Comparison of ENCODE assay signal across 1 cellular context in genomic region chr4:2981256-2981804, GRCh38.
TF ChIP-seq lines count a peak whose summit lies in the region.

No MANE protein-coding gene starts in this region.

TF ChIP-seq in K562, 482 proteins besides CTCF, POLR2A, EP300 and RAD21:
- TF ChIP-seq CREB3 (tag; conservative IDR thresholded peaks at IDR 0.05; ENCODE audit: low read depth) (no peak), TRIM24 (IDR thresholded peaks at IDR 0.05) (peak in 1 of 2 experiments; percentile 62; a peak in 2 of 4 replicates), NFE2L1 (tag; IDR thresholded peaks at IDR 0.05; ENCODE audit: borderline replicate concordance, low read depth) (no peak), NR0B1 (IDR thresholded peaks at IDR 0.05; ENCODE audit: partially characterized antibody) (no peak), CBX3 (IDR thresholded peaks at IDR 0.05; ENCODE audit: borderline replicate concordance in 1 of 2, low read length in 2 of 2) (peak in 1 of 2 experiments; percentile 92; a peak in 2 of 3 replicates), KAT7 (CRISPR knock-in tag; IDR thresholded peaks at IDR 0.05; ENCODE audit: borderline replicate concordance) (no peak), ZNF146 (CRISPR knock-in tag; IDR thresholded peaks at IDR 0.05; ENCODE audit: unreplicated experiment) (no peak), ZFP36 (IDR thresholded peaks at IDR 0.05; ENCODE audit: low read depth, low read length, partially characterized antibody) (peak; percentile 20), TRIM28 (IDR thresholded peaks at IDR 0.05) (peak; percentile 95), TBP (optimal IDR thresholded peaks at IDR 0.05; ENCODE audit: low read depth, low read length) (no peak), CBX5 (IDR thresholded peaks at IDR 0.05; ENCODE audit: borderline replicate concordance, low read depth) (0 out of 2 replicates have a peak, but pooled peaks have one; percentile 72), KLF13 (tag; IDR thresholded peaks at IDR 0.05; ENCODE audit: borderline replicate concordance, low read depth) (no peak), ZNF274 (IDR thresholded peaks at IDR 0.05; ENCODE audit: borderline replicate concordance, low read depth, low read length) (no peak), ZNF124 (CRISPR knock-in tag; IDR thresholded peaks at IDR 0.05) (no peak), GTF2A2 (tag; IDR thresholded peaks at IDR 0.05) (no peak)
- TF ChIP-seq, protein P1, sequence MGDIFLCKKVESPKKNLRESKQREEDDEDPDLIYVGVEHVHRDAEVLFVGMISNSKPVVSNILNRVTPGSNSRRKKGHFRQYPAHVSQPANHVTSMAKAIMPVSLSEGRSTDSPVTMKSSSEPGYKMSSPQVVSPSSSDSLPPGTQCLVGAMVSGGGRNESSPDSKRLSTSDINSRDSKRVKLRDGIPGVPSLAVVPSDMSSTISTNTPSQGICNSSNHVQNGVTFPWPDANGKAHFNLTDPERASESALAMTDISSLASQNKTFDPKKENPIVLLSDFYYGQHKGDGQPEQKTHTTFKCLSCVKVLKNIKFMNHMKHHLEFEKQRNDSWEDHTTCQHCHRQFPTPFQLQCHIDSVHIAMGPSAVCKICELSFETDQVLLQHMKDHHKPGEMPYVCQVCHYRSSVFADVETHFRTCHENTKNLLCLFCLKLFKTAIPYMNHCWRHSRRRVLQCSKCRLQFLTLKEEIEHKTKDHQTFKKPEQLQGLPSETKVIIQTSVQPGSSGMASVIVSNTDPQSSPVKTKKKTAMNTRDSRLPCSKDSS (IDR thresholded peaks at IDR 0.05; ENCODE audit: low read depth, partially characterized antibody) = peak; percentile 90
- TF ChIP-seq, protein P2, sequence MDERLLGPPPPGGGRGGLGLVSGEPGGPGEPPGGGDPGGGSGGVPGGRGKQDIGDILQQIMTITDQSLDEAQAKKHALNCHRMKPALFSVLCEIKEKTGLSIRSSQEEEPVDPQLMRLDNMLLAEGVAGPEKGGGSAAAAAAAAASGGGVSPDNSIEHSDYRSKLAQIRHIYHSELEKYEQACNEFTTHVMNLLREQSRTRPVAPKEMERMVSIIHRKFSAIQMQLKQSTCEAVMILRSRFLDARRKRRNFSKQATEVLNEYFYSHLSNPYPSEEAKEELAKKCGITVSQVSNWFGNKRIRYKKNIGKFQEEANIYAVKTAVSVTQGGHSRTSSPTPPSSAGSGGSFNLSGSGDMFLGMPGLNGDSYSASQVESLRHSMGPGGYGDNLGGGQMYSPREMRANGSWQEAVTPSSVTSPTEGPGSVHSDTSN (CRISPR knock-in tag; IDR thresholded peaks at IDR 0.05; ENCODE audit: low read depth) = no peak
- TF ChIP-seq, protein P2 (tag; conservative IDR thresholded peaks at IDR 0.05; ENCODE audit: low read depth) = no peak
